Comparison of ENCODE assay signal across 21 cellular contexts in the genomic region with DNA sequence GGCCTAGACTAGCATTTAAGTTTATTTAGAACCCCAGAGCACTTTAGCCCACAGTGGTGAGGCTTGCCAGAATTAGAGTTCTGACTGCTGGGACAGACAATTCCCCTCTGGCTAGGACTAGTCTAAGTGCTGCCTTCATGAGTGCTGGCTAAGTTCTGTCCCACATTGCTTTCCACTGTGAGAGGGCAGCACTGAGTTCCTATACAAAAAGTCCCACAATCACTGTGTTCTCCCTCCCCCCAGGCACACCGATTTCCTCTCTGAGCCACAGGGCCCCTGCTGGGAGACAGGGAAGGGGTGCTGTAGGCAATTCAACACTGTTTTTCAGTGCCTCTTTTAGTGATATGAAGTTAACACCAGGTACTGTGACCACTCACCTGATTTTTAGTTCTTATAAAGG.
DNase-seq lines count a peak whose midpoint lies in the region; ATAC-seq and TF ChIP-seq lines count a peak whose summit lies in the region.
"Had no signal": no experiment of that assay in that cellular context is flagged by ENCODE, and none has a peak within 500 bp of the region (broad histone marks: within the 10 kb centered on the region; RNA-seq: fewer than 3 reads in every experiment).

No MANE protein-coding gene starts in this region.

- TF ChIP-seq POLR2A in HCT116 (IDR thresholded peaks at IDR 0.05; ENCODE audit: borderline replicate concordance, extremely low read depth, insufficient read depth, insufficient read length) = no peak
- no peak for TF ChIP-seq POLR2A in gastroesophageal sphincter (IDR thresholded peaks at IDR 0.05)

- H3K36me3 ChIP-seq in HCT116 (ENCODE audit: control insufficient read depth in 1 of 2, insufficient read depth in 2 of 2, low read length in 2 of 2) = no peaks in the 10 kb centered on the region
- no peaks in the 10 kb centered on the region for H3K36me3 ChIP-seq in gastroesophageal sphincter
- H3K36me3 ChIP-seq: BLaER1, SJCRH30 had no signal

- 30% methylated on average over 1 of the region's 1 CpG; no CpG with 5 or more reads in 1 of the 2 donors for WGBS in gastroesophageal sphincter (ENCODE audit: low coverage in 1 of 2), 2 donors

- H4K20me1 ChIP-seq in HCT116 (ENCODE audit: insufficient read depth) = no peaks in the 10 kb centered on the region
- H4K20me1 ChIP-seq: BLaER1 had no signal

- no peak overlapping the region for H3K4me2 ChIP-seq in HCT116 (ENCODE audit: low read length)
- H3K4me2 ChIP-seq: BLaER1 had no signal

- no peaks in the 10 kb centered on the region for H3K9me2 ChIP-seq in HCT116 (ENCODE audit: insufficient read depth)

- TF ChIP-seq EP300 in gastroesophageal sphincter (IDR thresholded peaks at IDR 0.05) = no peak

- no peaks in the 10 kb centered on the region for H3K79me2 ChIP-seq in HCT116 (ENCODE audit: insufficient read depth, low read length)

- intact Hi-C loops in HCT116 (cut with micrococcal nuclease) = no loop called here

- no peak for TF ChIP-seq RAD21 in HCT116 (IDR thresholded peaks at IDR 0.05; ENCODE audit: low read depth)

- CTCF ChIA-PET in HCT116 (lab: Charles Lee) = no interaction called here

- H3K27me3 ChIP-seq in HCT116 (ENCODE audit: insufficient read depth, low read length) (no peaks in the 10 kb centered on the region), gastroesophageal sphincter (peaks cover 4% of the 10 kb centered on the region)
- H3K27me3 ChIP-seq: BLaER1, SJCRH30 had no signal

- H3K4me1 ChIP-seq in HCT116 (ENCODE audit: control insufficient read depth in 1 of 2, insufficient read depth in 2 of 2, low read length in 2 of 2) (no peaks in the 10 kb centered on the region), gastroesophageal sphincter (no peaks in the 10 kb centered on the region)
- H3K4me1 ChIP-seq: BLaER1, SJCRH30 had no signal

- H2AFZ ChIP-seq in HCT116 (ENCODE audit: low read depth, low read length, poor library complexity, severe bottlenecking) = no peak overlapping the region
- H2AFZ ChIP-seq: GM23248 had no signal

- BruUV-seq in HCT116 (replicated peaks; lab: Mats Ljungman, UMichigan) = no TSS peak

- no peak overlapping the region for H3K9ac ChIP-seq in HCT116 (ENCODE audit: low read length)
- H3K9ac ChIP-seq: BLaER1, GM23248 had no signal

- H3K27ac ChIP-seq in HCT116 (ENCODE audit: low read depth, low read length) = no peak overlapping the region
- no peak overlapping the region for H3K27ac ChIP-seq in gastroesophageal sphincter
- H3K27ac ChIP-seq: BLaER1, GM23248, SJCRH30 had no signal

- DNase-seq in HCT116 (ENCODE audit: low read depth, low spot score) (no peak), NCI-H69 (lab: John Stamatoyannopoulos, UW) (peak; percentile 23), iPS-NIHi7 (ENCODE audit: extremely low spot score) (peak; percentile 49), T-helper 2 cell (no peak), cerebellum (ENCODE audit: low spot score) (no peak)
- DNase-seq in activated CD4-positive, alpha-beta T cell treated with anti-CD3 and anti-CD28 coated beads, Interleukin-2, amount 50 U/mL, for 48 hours = no peak
- DNase-seq: ACHN; CD4-positive, alpha-beta T cell; COR-L47; DMS79; GM23248; NCI-H1105 treated with DMSO at 0.1 percent for 48 hours; NCI-H1694 treated with DMSO at 0.1 percent for 48 hours; NCI-H2081 treated with DMSO at 0.1 percent for 48 hours; NCI-H2171 treated with DMSO at 0.1 percent for 48 hours; NCI-H524 treated with DMSO at 0.1 percent for 48 hours; OCI-M1 had no signal

- no peak overlapping the region for H3K4me3 ChIP-seq in HCT116 (replicated peaks in 1 of 2; ENCODE audit: low read depth in 1 of 2, low read length in 2 of 2)
- no peak overlapping the region for H3K4me3 ChIP-seq in gastroesophageal sphincter
- H3K4me3 ChIP-seq: BLaER1, GM12878, GM23248, SJCRH30 had no signal

- ATAC-seq in HCT116 (peak; percentile 42; the same call in 1 of the 2 replicates), gastroesophageal sphincter (no peak)
- ATAC-seq: GM12878 had no signal

- POLR2A ChIA-PET in HCT116 (lab: Charles Lee) = no interaction called here

- RAD21 ChIA-PET in HCT116 (lab: Charles Lee; ENCODE audit: low non-redundant PET in 1 of 2, low total read pairs in 2 of 2, uncharacterized antibody in 2 of 2, unreplicated experiment in 2 of 2) = no interaction called here

- TF ChIP-seq CTCF in HCT116 (IDR thresholded peaks at IDR 0.05 in 2 of 3, conservative IDR thresholded peaks at IDR 0.05 in 1 of 3; ENCODE audit: borderline replicate concordance in 1 of 3, insufficient read depth in 1 of 3, low read depth in 2 of 3, low read length in 2 of 3) (no peak), gastroesophageal sphincter (IDR thresholded peaks at IDR 0.05) (no peak)

- H3K9me3 ChIP-seq in HCT116 (ENCODE audit: control insufficient read depth in 1 of 2, insufficient read depth in 1 of 2, low read depth in 1 of 2, low read length in 2 of 2) (no peaks in the 10 kb centered on the region), gastroesophageal sphincter (no peaks in the 10 kb centered on the region)
- H3K9me3 ChIP-seq: BLaER1, SJCRH30 had no signal

TF ChIP-seq in HCT116, 20 proteins besides CTCF, POLR2A, EP300 and RAD21:
- TF ChIP-seq FOSL1 (IDR thresholded peaks at IDR 0.05; ENCODE audit: low read depth) (no peak), SIN3A (IDR thresholded peaks at IDR 0.05; ENCODE audit: low read depth) (no peak), ZFX (IDR thresholded peaks at IDR 0.05) (no peak), EZH2 (IDR thresholded peaks at IDR 0.05) (no peak), CBX3 (IDR thresholded peaks at IDR 0.05; ENCODE audit: low read depth) (no peak), ELF1 (IDR thresholded peaks at IDR 0.05; ENCODE audit: borderline replicate concordance, low read depth) (no peak), ZNF274 (IDR thresholded peaks at IDR 0.05; ENCODE audit: low read depth, low read length) (no peak), TCF7L2 (IDR thresholded peaks at IDR 0.05; ENCODE audit: borderline replicate concordance, extremely low read depth, insufficient read depth, insufficient read length) (no peak)
- TF ChIP-seq, protein P1, sequence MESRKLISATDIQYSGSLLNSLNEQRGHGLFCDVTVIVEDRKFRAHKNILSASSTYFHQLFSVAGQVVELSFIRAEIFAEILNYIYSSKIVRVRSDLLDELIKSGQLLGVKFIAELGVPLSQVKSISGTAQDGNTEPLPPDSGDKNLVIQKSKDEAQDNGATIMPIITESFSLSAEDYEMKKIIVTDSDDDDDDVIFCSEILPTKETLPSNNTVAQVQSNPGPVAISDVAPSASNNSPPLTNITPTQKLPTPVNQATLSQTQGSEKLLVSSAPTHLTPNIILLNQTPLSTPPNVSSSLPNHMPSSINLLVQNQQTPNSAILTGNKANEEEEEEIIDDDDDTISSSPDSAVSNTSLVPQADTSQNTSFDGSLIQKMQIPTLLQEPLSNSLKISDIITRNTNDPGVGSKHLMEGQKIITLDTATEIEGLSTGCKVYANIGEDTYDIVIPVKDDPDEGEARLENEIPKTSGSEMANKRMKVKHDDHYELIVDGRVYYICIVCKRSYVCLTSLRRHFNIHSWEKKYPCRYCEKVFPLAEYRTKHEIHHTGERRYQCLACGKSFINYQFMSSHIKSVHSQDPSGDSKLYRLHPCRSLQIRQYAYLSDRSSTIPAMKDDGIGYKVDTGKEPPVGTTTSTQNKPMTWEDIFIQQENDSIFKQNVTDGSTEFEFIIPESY (IDR thresholded peaks at IDR 0.05; ENCODE audit: extremely low read depth, insufficient replicate concordance, low read length) = no peak
- TF ChIP-seq, protein P2, sequence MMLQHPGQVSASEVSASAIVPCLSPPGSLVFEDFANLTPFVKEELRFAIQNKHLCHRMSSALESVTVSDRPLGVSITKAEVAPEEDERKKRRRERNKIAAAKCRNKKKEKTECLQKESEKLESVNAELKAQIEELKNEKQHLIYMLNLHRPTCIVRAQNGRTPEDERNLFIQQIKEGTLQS (IDR thresholded peaks at IDR 0.05) = no peak

Comparison
In these comparisons a context has a peak if more than half of its experiments do, and no peak if none do; other contexts are left out.
1. DNase-seq: peak in NCI-H69 (single experiment) and iPS-NIHi7 (single experiment); none in HCT116 (single experiment), activated CD4-positive, alpha-beta T cell treated with anti-CD3 and anti-CD28 coated beads, Interleukin-2, amount 50 U/mL, for 48 hours (0 of 2), T-helper 2 cell (0 of 5) and cerebellum (single experiment).